Comparison of ENCODE assay signal across 19 cellular contexts in genomic region chr14:33678012-33678411, GRCh38.
DNase-seq lines count a peak whose midpoint lies in the region; ATAC-seq, FAIRE-seq and TF ChIP-seq lines count a peak whose summit lies in the region.
"Had no signal": no experiment of that assay in that cellular context is flagged by ENCODE, and none has a peak within 500 bp of the region (broad histone marks: within the 10 kb centered on the region; RNA-seq: fewer than 3 reads in every experiment).

No MANE protein-coding gene starts in this region.

- H3K4me3 Mint-ChIP-seq in natural killer cell: no peak overlapping the region
- H3K4me3 Mint-ChIP-seq: CD4-positive, alpha-beta memory T cell; GM23338 had no signal

- H3K4me3 ChIP-seq in RWPE2 (ENCODE audit: severe bottlenecking) (no peak overlapping the region), bronchial epithelial cell (ENCODE audit: low read depth, low read length) (no peak overlapping the region), trophoblast cell (ENCODE audit: low read depth, low read length) (no peak overlapping the region)
- H3K4me3 ChIP-seq: GM23338 had no signal

- no peak overlapping the region for H2AFZ ChIP-seq in trophoblast cell (ENCODE audit: insufficient read depth, low read length, poor library complexity)
- H2AFZ ChIP-seq: GM23338 had no signal

- peak overlapping the region; percentile 45 for H2BK12ac ChIP-seq in trophoblast cell (ENCODE audit: low read length)

- H4K91ac ChIP-seq in trophoblast cell (ENCODE audit: low read depth, low read length): no peak overlapping the region

- H2BK5ac ChIP-seq in trophoblast cell (ENCODE audit: low read depth, low read length, poor library complexity): no peak overlapping the region

- no peaks in the 10 kb centered on the region for H3K36me3 Mint-ChIP-seq in natural killer cell
- H3K36me3 Mint-ChIP-seq: CD4-positive, alpha-beta memory T cell had no signal

- H3K27me3 ChIP-seq in RWPE2 (ENCODE audit: insufficient read depth, poor library complexity, severe bottlenecking) (no peaks in the 10 kb centered on the region), bronchial epithelial cell (ENCODE audit: control insufficient read depth, insufficient read depth, low read length) (no peaks in the 10 kb centered on the region), trophoblast cell (ENCODE audit: insufficient read depth, low read length) (no peaks in the 10 kb centered on the region)

- no CpG with 5 or more reads among the region's 5 CpGs for WGBS in trophoblast cell (ENCODE audit: extremely low coverage, insufficient coverage, insufficient read length)

- no peaks in the 10 kb centered on the region for H3K4me1 Mint-ChIP-seq in natural killer cell
- H3K4me1 Mint-ChIP-seq: CD4-positive, alpha-beta memory T cell had no signal

- intact Hi-C loops in natural killer cell (cut with micrococcal nuclease): no loop called here

- no peak overlapping the region for H3K14ac ChIP-seq in trophoblast cell (ENCODE audit: low read length)

- H3K9me3 Mint-ChIP-seq in natural killer cell: peaks cover 0 to 2% of the 10 kb centered on the region in 2 donors
- H3K9me3 Mint-ChIP-seq: CD4-positive, alpha-beta memory T cell; GM23338 had no signal

- peak overlapping the region; percentile 92 for H3K27ac ChIP-seq in RWPE2 (ENCODE audit: poor library complexity, severe bottlenecking)
- no peak overlapping the region for H3K27ac ChIP-seq in trophoblast cell (ENCODE audit: low read depth, low read length)
- H3K27ac ChIP-seq: C4-2B, HL-60 had no signal

- no peak overlapping the region for H4K12ac ChIP-seq in trophoblast cell (ENCODE audit: low read depth, low read length)

- H3K4ac ChIP-seq in trophoblast cell (ENCODE audit: low read depth, low read length): no peak overlapping the region

- no peak overlapping the region for H2AK5ac ChIP-seq in trophoblast cell (ENCODE audit: low read length)

- no peaks in the 10 kb centered on the region for H3K79me1 ChIP-seq in trophoblast cell (ENCODE audit: low read length)

- no peak overlapping the region for H3K23ac ChIP-seq in trophoblast cell (ENCODE audit: low read length)

- peaks cover 31% of the 10 kb centered on the region for H3K4me1 ChIP-seq in RWPE2 (ENCODE audit: insufficient read depth, poor library complexity, severe bottlenecking)
- peaks cover 0 to 6% of the 10 kb centered on the region in 2 experiments for H3K4me1 ChIP-seq in trophoblast cell (ENCODE audit: control insufficient read depth in 1 of 2, insufficient read depth in 2 of 2, low read length in 2 of 2)

- H3K18ac ChIP-seq in trophoblast cell (ENCODE audit: low read length): peak overlapping the region; percentile 76

- H3K9ac ChIP-seq in trophoblast cell (ENCODE audit: low read length): no peak overlapping the region

- no peak overlapping the region for H4K8ac ChIP-seq in trophoblast cell (ENCODE audit: low read depth, low read length)

- H3K4me2 ChIP-seq in trophoblast cell (ENCODE audit: low read length): no peak overlapping the region
- H3K4me2 ChIP-seq: GM23338 had no signal

- H3K27ac Mint-ChIP-seq in natural killer cell: no peak overlapping the region
- H3K27ac Mint-ChIP-seq: CD4-positive, alpha-beta memory T cell; GM23338 had no signal

- no peak for TF ChIP-seq CTCF in RWPE2 (IDR thresholded peaks at IDR 0.05; ENCODE audit: poor library complexity, severe bottlenecking)
- no peak for TF ChIP-seq CTCF in bronchial epithelial cell (IDR thresholded peaks at IDR 0.05; ENCODE audit: insufficient read depth, low read length, severe bottlenecking)
- TF ChIP-seq CTCF in natural killer cell (IDR thresholded peaks at IDR 0.05): no peak

- no peak for DNase-seq in RWPE2 (ENCODE audit: low spot score)
- no peak for DNase-seq in bronchial epithelial cell (ENCODE audit: low read depth)
- DNase-seq in trophoblast cell: peak; percentile 10 to 44
- DNase-seq in NK-92 treated with Interleukin-12 subunit alpha and Interleukin-12 subunit beta, amount 100 ng/mL, for 24 hours (lab: John Stamatoyannopoulos, UW): no peak
- no peak for DNase-seq in NCI-H1105 treated with DMSO at 0.1 percent for 48 hours (lab: John Stamatoyannopoulos, UW)
- no peak for DNase-seq in natural killer cell
- DNase-seq: ACHN; CD4-positive, alpha-beta memory T cell; DMS153; DMS79; GDM1; HCEC 1CT had no signal

- no peaks in the 10 kb centered on the region for H3K79me2 ChIP-seq in trophoblast cell (ENCODE audit: control insufficient read depth, insufficient read depth, low read length, poor library complexity)

- FAIRE-seq in bronchial epithelial cell (lab: Jason Lieb, UNC): peak; percentile 73
- FAIRE-seq: A204.1, GM12892, GM18507, H54 had no signal

- ATAC-seq in RWPE2 (ENCODE audit: low read depth) (no peak), natural killer cell (no peak)
- ATAC-seq: GM23338 had no signal

- H2BK120ac ChIP-seq in trophoblast cell (ENCODE audit: insufficient read depth, low read length, poor library complexity): no peak overlapping the region

- H3K36me3 ChIP-seq in RWPE2 (ENCODE audit: low read depth): no peaks in the 10 kb centered on the region
- no peaks in the 10 kb centered on the region for H3K36me3 ChIP-seq in bronchial epithelial cell (ENCODE audit: control insufficient read depth, insufficient read depth, low read length)
- no peaks in the 10 kb centered on the region for H3K36me3 ChIP-seq in trophoblast cell (ENCODE audit: control insufficient read depth in 1 of 2, insufficient read depth in 2 of 2, low read length in 2 of 2)

- no peaks in the 10 kb centered on the region for H3K9me3 ChIP-seq in RWPE2 (ENCODE audit: severe bottlenecking)
- no peaks in the 10 kb centered on the region for H3K9me3 ChIP-seq in trophoblast cell (ENCODE audit: insufficient read depth, low read depth, low read length)

- no peaks in the 10 kb centered on the region for H3K27me3 Mint-ChIP-seq in natural killer cell (ENCODE audit: low read depth in 2 of 2)

Comparison
In these comparisons a context has a peak if more than half of its experiments do, and no peak if none do; other contexts are left out.
1. DNase-seq: peak in trophoblast cell (2 of 2); none in RWPE2 (single experiment), bronchial epithelial cell (single experiment), NK-92 treated with Interleukin-12 subunit alpha and Interleukin-12 subunit beta, amount 100 ng/mL, for 24 hours (single experiment), NCI-H1105 treated with DMSO at 0.1 percent for 48 hours (single experiment) and natural killer cell (single experiment).